Comparison of ENCODE assay signal across 15 cellular contexts in genomic region chr5:110105692-110106091, GRCh38.
DNase-seq lines count a peak whose midpoint lies in the region; ATAC-seq and TF ChIP-seq lines count a peak whose summit lies in the region.
"Had no signal": no experiment of that assay in that cellular context is flagged by ENCODE, and none has a peak within 500 bp of the region (broad histone marks: within the 10 kb centered on the region; RNA-seq: fewer than 3 reads in every experiment).

No MANE protein-coding gene starts in this region.

- peaks cover 12% of the 10 kb centered on the region for H3K27me3 Mint-ChIP-seq in Calu3 (ENCODE audit: unreplicated experiment)
- H3K27me3 Mint-ChIP-seq in activated CD4-positive, alpha-beta T cell treated with anti-CD3 and anti-CD28 coated beads for 36 hours = peaks cover 8% of the 10 kb centered on the region

- DNase-seq in Calu3 = peak; percentile 3
- peak; percentile 4 for DNase-seq in M059J (ENCODE audit: low read depth)
- DNase-seq in epithelial cell of proximal tubule (ENCODE audit: low read depth) = peak; percentile 35
- DNase-seq in myocyte (ENCODE audit: low read depth) = peak; percentile 53
- no peak for DNase-seq in activated CD4-positive, alpha-beta T cell treated with anti-CD3 and anti-CD28 coated beads for 36 hours
- DNase-seq in stimulated activated naive CD4-positive, alpha-beta T cell (lab: John Stamatoyannopoulos, UW) = no peak
- DNase-seq: activated CD4-positive, alpha-beta T cell treated with anti-CD3 and anti-CD28 coated beads, Interleukin-2, amount 50 U/mL, for 48 hours; Karpas-422; NCI-H524 treated with DMSO at 0.1 percent for 48 hours; stimulated activated CD8-positive, alpha-beta memory T cell treated with anti-CD3 and anti-CD28 coated beads, Interleukin-4, amount 100 ng/mL, for 48 hours had no signal

- no peak for TF ChIP-seq CTCF in Calu3 (IDR thresholded peaks at IDR 0.05; ENCODE audit: unreplicated experiment)
- no peak for TF ChIP-seq CTCF in epithelial cell of proximal tubule (conservative IDR thresholded peaks at IDR 0.05; ENCODE audit: low read depth, low read length)

- no peaks in the 10 kb centered on the region for H3K36me3 Mint-ChIP-seq in Calu3 (ENCODE audit: insufficient read depth, unreplicated experiment)
- H3K36me3 Mint-ChIP-seq in activated CD4-positive, alpha-beta T cell treated with anti-CD3 and anti-CD28 coated beads for 36 hours (ENCODE audit: low read depth) = no peaks in the 10 kb centered on the region
- H3K36me3 Mint-ChIP-seq: activated naive CD4-positive, alpha-beta T cell treated with anti-CD3 and anti-CD28 coated beads, Interleukin-2, amount 50 U/mL, for 72 hours had no signal

- intact Hi-C loops in Calu3 (cut with micrococcal nuclease; ENCODE audit: unreplicated experiment) = no loop called here
- intact Hi-C loops in activated CD4-positive, alpha-beta T cell treated with anti-CD3 and anti-CD28 coated beads for 36 hours (cut with DNase I, micrococcal nuclease) = no loop called here

- no peak overlapping the region for H3K27ac Mint-ChIP-seq in Calu3 (ENCODE audit: unreplicated experiment)
- no peak overlapping the region for H3K27ac Mint-ChIP-seq in activated CD4-positive, alpha-beta T cell treated with anti-CD3 and anti-CD28 coated beads for 36 hours
- H3K27ac Mint-ChIP-seq: activated naive CD4-positive, alpha-beta T cell treated with anti-CD3 and anti-CD28 coated beads, Interleukin-2, amount 50 U/mL, for 72 hours had no signal

- BruUV-seq in Calu3 (replicated peaks; lab: Mats Ljungman, UMichigan) = no TSS peak

- no peak overlapping the region for H3K4me3 ChIP-seq in epithelial cell of proximal tubule (ENCODE audit: low read depth, low read length)
- H3K4me3 ChIP-seq: GM12878, SK-N-MC had no signal

- H3K4me1 Mint-ChIP-seq in Calu3 (ENCODE audit: low read depth, unreplicated experiment) = peaks cover 18% of the 10 kb centered on the region
- H3K4me1 Mint-ChIP-seq in activated CD4-positive, alpha-beta T cell treated with anti-CD3 and anti-CD28 coated beads for 36 hours = peaks cover 34% of the 10 kb centered on the region

- POLR2A ChIA-PET in activated CD4-positive, alpha-beta T cell treated with anti-CD3 and anti-CD28 coated beads for 36 hours (lab: Charles Lee) = no interaction called here

- no peak for ATAC-seq in GM19467 (IDR thresholded peaks at IDR 0.05; ENCODE audit: unreplicated experiment)
- ATAC-seq in activated CD4-positive, alpha-beta T cell treated with anti-CD3 and anti-CD28 coated beads for 36 hours = no peak
- ATAC-seq in HG02642 (IDR thresholded peaks at IDR 0.05; ENCODE audit: poor library complexity, unreplicated experiment) = no peak
- ATAC-seq: activated naive CD4-positive, alpha-beta T cell treated with anti-CD3 and anti-CD28 coated beads, Interleukin-2, amount 50 U/mL, for 72 hours; GM12878 had no signal

- no peak overlapping the region for H3K4me3 Mint-ChIP-seq in Calu3 (ENCODE audit: low read depth, unreplicated experiment)
- H3K4me3 Mint-ChIP-seq in activated CD4-positive, alpha-beta T cell treated with anti-CD3 and anti-CD28 coated beads for 36 hours = no peak overlapping the region

- no peaks in the 10 kb centered on the region for H3K9me3 Mint-ChIP-seq in Calu3 (ENCODE audit: low read depth, unreplicated experiment)
- no peaks in the 10 kb centered on the region for H3K9me3 Mint-ChIP-seq in activated CD4-positive, alpha-beta T cell treated with anti-CD3 and anti-CD28 coated beads for 36 hours (ENCODE audit: low read depth)
- H3K9me3 Mint-ChIP-seq: activated naive CD4-positive, alpha-beta T cell treated with anti-CD3 and anti-CD28 coated beads, Interleukin-2, amount 50 U/mL, for 72 hours had no signal

- CTCF ChIA-PET in Calu3 (lab: Charles Lee) = no interaction called here
- CTCF ChIA-PET in activated CD4-positive, alpha-beta T cell treated with anti-CD3 and anti-CD28 coated beads for 36 hours (lab: Charles Lee) = no interaction called here

Comparison
In these comparisons a context has a peak if more than half of its experiments do, and no peak if none do; other contexts are left out.
1. DNase-seq: peak in Calu3 (single experiment), M059J (single experiment), epithelial cell of proximal tubule (single experiment) and myocyte (single experiment); none in activated CD4-positive, alpha-beta T cell treated with anti-CD3 and anti-CD28 coated beads for 36 hours (single experiment) and stimulated activated naive CD4-positive, alpha-beta T cell (0 of 6).